Comparison of ENCODE assay signal across 1 cellular context in genomic region chr10:21533577-21534475, GRCh38.
TF ChIP-seq lines count a peak whose summit lies in the region.

Gene MLLT10 (plus strand): TSS chr10:21534232. CDS start chr10:21534645, 413 bp downstream.

TF ChIP-seq in GM12878, 131 proteins besides CTCF, POLR2A, EP300 and RAD21 (continued from another document and continues in another):
- TF ChIP-seq PRDM15 (CRISPR knock-in tag; IDR thresholded peaks at IDR 0.05) (no peak), BHLHE40 (IDR thresholded peaks at IDR 0.05; ENCODE audit: borderline replicate concordance in 1 of 2, low read depth in 2 of 2, low read length in 1 of 2) (peak; percentile 48 to 91; a peak in 3 of 4 replicates), RCOR1 (conservative IDR thresholded peaks at IDR 0.05; ENCODE audit: low read depth, low read length) (no peak), RELA (IDR thresholded peaks at IDR 0.05; ENCODE audit: borderline replicate concordance, partially characterized antibody) (no peak), PAX5 (IDR thresholded peaks at IDR 0.05; ENCODE audit: borderline replicate concordance, low read depth, low read length) (peak; percentile 77), PKNOX1 (IDR thresholded peaks at IDR 0.05) (no peak), STAT1 (conservative IDR thresholded peaks at IDR 0.05) (no peak), YBX1 (IDR thresholded peaks at IDR 0.05) (no peak), RBBP5 (conservative IDR thresholded peaks at IDR 0.05) (no peak), CREM (IDR thresholded peaks at IDR 0.05; ENCODE audit: low read depth) (no peak), EED (IDR thresholded peaks at IDR 0.05; ENCODE audit: low read depth) (peak; percentile 67), NBN (IDR thresholded peaks at IDR 0.05) (peak; percentile 70; the same call in 1 of the 2 replicates), CUX1 (IDR thresholded peaks at IDR 0.05; ENCODE audit: insufficient replicate concordance, low read depth, low read length) (no peak), NFXL1 (IDR thresholded peaks at IDR 0.05; ENCODE audit: borderline replicate concordance) (no peak), YY1 (IDR thresholded peaks at IDR 0.05; ENCODE audit: low read depth, low read length) (peak; percentile 60; the same call in 1 of the 2 replicates), NRF1 (conservative IDR thresholded peaks at IDR 0.05; ENCODE audit: low read depth, low read length) (no peak), JUNB (IDR thresholded peaks at IDR 0.05) (no peak), MEF2B (IDR thresholded peaks at IDR 0.05; ENCODE audit: partially characterized antibody, poor library complexity, severe bottlenecking) (peak; percentile 56), EZH2 (IDR thresholded peaks at IDR 0.05; ENCODE audit: borderline replicate concordance, control insufficient read depth, low read depth, low read length) (no peak), ZBTB40 (IDR thresholded peaks at IDR 0.05; ENCODE audit: borderline replicate concordance) (no peak), HCFC1 (IDR thresholded peaks at IDR 0.05; ENCODE audit: low read length) (peak; percentile 41; the same call in 1 of the 2 replicates), ATF7 (IDR thresholded peaks at IDR 0.05; ENCODE audit: low read depth) (no peak), HDAC2 (IDR thresholded peaks at IDR 0.05) (no peak), SMAD1 (IDR thresholded peaks at IDR 0.05; ENCODE audit: low read depth, partially characterized antibody) (peak; percentile 40), RUNX3 (IDR thresholded peaks at IDR 0.05; ENCODE audit: low read length) (peak; percentile 4), SUPT20H (IDR thresholded peaks at IDR 0.05; ENCODE audit: borderline replicate concordance, control insufficient read depth, low read depth, low read length) (no peak), SIX5 (IDR thresholded peaks at IDR 0.05; ENCODE audit: low read depth, low read length, severe bottlenecking) (no peak), JUND (IDR thresholded peaks at IDR 0.05; ENCODE audit: low read depth, low read length) (no peak), ZNF687 (IDR thresholded peaks at IDR 0.05) (peak; percentile 89), CHD1 (IDR thresholded peaks at IDR 0.05; ENCODE audit: low read depth, low read length) (no peak), ZNF207 (IDR thresholded peaks at IDR 0.05; ENCODE audit: borderline replicate concordance) (no peak), BCLAF1 (IDR thresholded peaks at IDR 0.05) (no peak), SKIL (IDR thresholded peaks at IDR 0.05; ENCODE audit: low read depth, poor library complexity, severe bottlenecking) (no peak), SREBF2 (IDR thresholded peaks at IDR 0.05; ENCODE audit: low read length) (no peak), CBFB (IDR thresholded peaks at IDR 0.05; ENCODE audit: low read depth) (0 out of 2 replicates have a peak, but pooled peaks have one; percentile 31), SP1 (IDR thresholded peaks at IDR 0.05; ENCODE audit: low read depth, low read length) (no peak)
